8 cellular contexts compared by ENCODE assay signal in genomic region chr20:50283922-50284810, GRCh38.
DNase-seq lines count a peak whose midpoint lies in the region; ATAC-seq and TF ChIP-seq lines count a peak whose summit lies in the region.

No MANE protein-coding gene starts in this region.

- peak overlapping the region in 1 of 2 donors; percentile 32 for H3K4me3 ChIP-seq in neuronal stem cell (ENCODE audit: low read length in 2 of 2)

- peaks cover 10 to 23% of the 10 kb centered on the region in 2 donors for H3K4me1 Mint-ChIP-seq in effector memory CD8-positive, alpha-beta T cell (ENCODE audit: low read depth in 2 of 2)
- H3K4me1 Mint-ChIP-seq in immature natural killer cell, result peaks cover 8 to 15% of the 10 kb centered on the region in 2 donors

- H4K8ac ChIP-seq in neuronal stem cell (ENCODE audit: low read depth, low read length), result no peak overlapping the region

- no peak overlapping the region for H4K91ac ChIP-seq in neuronal stem cell (ENCODE audit: low read depth, low read length, poor library complexity)

- peak overlapping the region; percentile 13 for H3K23ac ChIP-seq in neuronal stem cell (ENCODE audit: low read depth, low read length, poor library complexity)

- DNase-seq in CD1c-positive myeloid dendritic cell (ENCODE audit: extremely low spot score) (peak; percentile 88), NCI-H2107 treated with DMSO at 0.1 percent for 48 hours (lab: John Stamatoyannopoulos, UW; ENCODE audit: unreplicated experiment) (peak; percentile 29), neuronal stem cell (ENCODE audit: low spot score) (no peak), immature natural killer cell (no peak), GM13977 (ENCODE audit: low spot score) (no peak)
- DNase-seq in effector memory CD8-positive, alpha-beta T cell, result no peak

- no peak for TF ChIP-seq CTCF in GM13977 (IDR thresholded peaks at IDR 0.05; ENCODE audit: extremely low read depth, insufficient read depth, missing control alignments)

- H3K36me3 ChIP-seq in neuronal stem cell (replicated peaks in 1 of 2; ENCODE audit: control insufficient read depth in 2 of 2, insufficient read depth in 2 of 2, low read length in 2 of 2), result no peaks in the 10 kb centered on the region

- H3K18ac ChIP-seq in neuronal stem cell (ENCODE audit: low read length), result peak overlapping the region; percentile 61

- ATAC-seq in effector memory CD8-positive, alpha-beta T cell (replicated peaks), result peak; percentile 49
- no peak for ATAC-seq in HG03196 (IDR thresholded peaks at IDR 0.05; ENCODE audit: unreplicated experiment)
- ATAC-seq in HG03342 (IDR thresholded peaks at IDR 0.05; ENCODE audit: unreplicated experiment), result no peak

- H3K4ac ChIP-seq in neuronal stem cell (ENCODE audit: low read length), result no peak overlapping the region

- H3K79me1 ChIP-seq in neuronal stem cell (ENCODE audit: low read depth, low read length), result no peaks in the 10 kb centered on the region

- no peak overlapping the region for H3K14ac ChIP-seq in neuronal stem cell (ENCODE audit: low read length)

- H2AFZ ChIP-seq in neuronal stem cell (ENCODE audit: low read length), result peak overlapping the region; percentile 87

- no peaks in the 10 kb centered on the region for H3K36me3 Mint-ChIP-seq in effector memory CD8-positive, alpha-beta T cell (ENCODE audit: insufficient read depth)
- H3K36me3 Mint-ChIP-seq in immature natural killer cell, result peaks cover 0 to 6% (median 0%) of the 10 kb centered on the region in 3 donors

- H2BK15ac ChIP-seq in neuronal stem cell (ENCODE audit: low read length), result peak overlapping the region; percentile 14

- H2BK12ac ChIP-seq in neuronal stem cell (ENCODE audit: low read length), result peak overlapping the region; percentile 65

- H3K4me1 ChIP-seq in neuronal stem cell (ENCODE audit: control insufficient read depth in 2 of 2, insufficient read depth in 1 of 2, low read depth in 1 of 2, low read length in 2 of 2), result peaks cover 4 to 5% of the 10 kb centered on the region in 2 donors

- H3K4me3 Mint-ChIP-seq in effector memory CD8-positive, alpha-beta T cell, result no peak overlapping the region
- no peak overlapping the region for H3K4me3 Mint-ChIP-seq in immature natural killer cell

- H3K9ac ChIP-seq in neuronal stem cell (ENCODE audit: low read depth, low read length, poor library complexity), result no peak overlapping the region

- no peak overlapping the region for H3K27ac Mint-ChIP-seq in effector memory CD8-positive, alpha-beta T cell
- peak overlapping the region in 1 of 6 donors; percentile 46 for H3K27ac Mint-ChIP-seq in immature natural killer cell

- H2BK5ac ChIP-seq in neuronal stem cell (ENCODE audit: low read length), result peak overlapping the region; percentile 8

- peaks cover 29 to 88% of the 10 kb centered on the region in 2 donors for H3K27me3 Mint-ChIP-seq in effector memory CD8-positive, alpha-beta T cell
- peaks cover 3 to 12% (median 4%) of the 10 kb centered on the region in 3 donors for H3K27me3 Mint-ChIP-seq in immature natural killer cell (ENCODE audit: low read depth in 3 of 3)

- in situ Hi-C loops in GM13977 (cut with MboI; ENCODE audit: low pct_unique_long_range_greater_than_20kb, low sequenced_read_pairs, unreplicated experiment), result no loop called here

- H3K27me3 ChIP-seq in neuronal stem cell (ENCODE audit: control insufficient read depth in 3 of 3, insufficient read depth in 3 of 3, low read depth in 1 of 3, low read length in 3 of 3), result no peaks in the 10 kb centered on the region

- H3K4me2 ChIP-seq in neuronal stem cell (ENCODE audit: insufficient read depth, low read length, poor library complexity, severe bottlenecking), result no peak overlapping the region

- H3K27ac ChIP-seq in neuronal stem cell (replicated peaks; ENCODE audit: low read length), result no peak overlapping the region

- H3K9me3 Mint-ChIP-seq in effector memory CD8-positive, alpha-beta T cell, result no peaks in the 10 kb centered on the region
- H3K9me3 Mint-ChIP-seq in immature natural killer cell, result no peaks in the 10 kb centered on the region

- no peaks in the 10 kb centered on the region for H3K9me3 ChIP-seq in neuronal stem cell (replicated peaks in 1 of 2; ENCODE audit: control insufficient read depth in 2 of 2, insufficient read depth in 1 of 2, low read depth in 1 of 2, low read length in 2 of 2)

- no peak overlapping the region for H2BK120ac ChIP-seq in neuronal stem cell (ENCODE audit: low read depth, low read length)

- no CpG with 5 or more reads among the region's 24 CpGs for WGBS in neuronal stem cell (ENCODE audit: extremely low coverage in 2 of 2, insufficient read length in 2 of 2, insufficient replicate concordance in 1 of 2), 2 donors

- H2AK5ac ChIP-seq in neuronal stem cell (ENCODE audit: low read depth, low read length), result peak overlapping the region; percentile 79

Comparison
In these comparisons a context has a peak if more than half of its experiments do, and no peak if none do; other contexts are left out.
1. DNase-seq: peak in CD1c-positive myeloid dendritic cell (single experiment) and NCI-H2107 treated with DMSO at 0.1 percent for 48 hours (single experiment); none in effector memory CD8-positive, alpha-beta T cell (0 of 3), neuronal stem cell (single experiment), immature natural killer cell (0 of 3) and GM13977 (single experiment).